In genomic region chr5:77748160-77748559, GRCh38 we compare ENCODE assay signal across 23 cellular contexts. TPM values are rescaled to one million over a fixed set of nuclear protein-coding genes. Genes with fewer than 3 reads are reported as not detected.
DNase-seq lines count a peak whose midpoint lies in the region; ATAC-seq and TF ChIP-seq lines count a peak whose summit lies in the region.
"Had no signal": no experiment of that assay in that cellular context is flagged by ENCODE, and none has a peak within 500 bp of the region (broad histone marks: within the 10 kb centered on the region; RNA-seq: fewer than 3 reads in every experiment).

No MANE protein-coding gene starts in this region.

- no peak for TF ChIP-seq POLR2A in erythroblast (IDR thresholded peaks at IDR 0.05; ENCODE audit: low read length)

- ATAC-seq in natural killer cell, result no peak
- no peak for ATAC-seq in natural killer cell treated with Interleukin-12 subunit alpha and Interleukin-12 subunit beta and Interleukin-15 and Interleukin-18, amount 100 ng/mL, for 72 hours
- no peak for ATAC-seq in stimulated activated effector memory CD8-positive, alpha-beta T cell treated with anti-CD3 and anti-CD28 coated beads, Interleukin-12 subunit alpha, Interleukin-12 subunit beta, amount 100 ng/mL, for 72 hours
- ATAC-seq: CD8-positive, alpha-beta T cell; HepG2; Right ventricle myocardium inferior had no signal

- no peak overlapping the region for H3K4me3 Mint-ChIP-seq in natural killer cell
- no peak overlapping the region for H3K4me3 Mint-ChIP-seq in natural killer cell treated with Interleukin-12 subunit alpha and Interleukin-12 subunit beta and Interleukin-15 and Interleukin-18, amount 100 ng/mL, for 72 hours
- no peak overlapping the region for H3K4me3 Mint-ChIP-seq in stimulated activated effector memory CD8-positive, alpha-beta T cell treated with anti-CD3 and anti-CD28 coated beads, Interleukin-12 subunit alpha, Interleukin-12 subunit beta, amount 100 ng/mL, for 72 hours
- H3K4me3 Mint-ChIP-seq: CD8-positive, alpha-beta T cell; HFFc6 had no signal

- intact Hi-C loops in natural killer cell (cut with micrococcal nuclease), result no loop called here

- peaks cover 37% of the 10 kb centered on the region in 2 donors for H3K4me1 Mint-ChIP-seq in natural killer cell
- H3K4me1 Mint-ChIP-seq in natural killer cell treated with Interleukin-12 subunit alpha and Interleukin-12 subunit beta and Interleukin-15 and Interleukin-18, amount 100 ng/mL, for 72 hours (ENCODE audit: low read depth in 2 of 2), result peaks cover 21 to 27% of the 10 kb centered on the region in 2 donors
- peaks cover 51% of the 10 kb centered on the region for H3K4me1 Mint-ChIP-seq in stimulated activated effector memory CD8-positive, alpha-beta T cell treated with anti-CD3 and anti-CD28 coated beads, Interleukin-12 subunit alpha, Interleukin-12 subunit beta, amount 100 ng/mL, for 72 hours

- TF ChIP-seq CTCF in natural killer cell (IDR thresholded peaks at IDR 0.05), result no peak
- TF ChIP-seq CTCF in HEK293 (tag by site-specific recombination; IDR thresholded peaks at IDR 0.05), result no peak

- no peaks in the 10 kb centered on the region for H3K36me3 Mint-ChIP-seq in natural killer cell
- H3K36me3 Mint-ChIP-seq in natural killer cell treated with Interleukin-12 subunit alpha and Interleukin-12 subunit beta and Interleukin-15 and Interleukin-18, amount 100 ng/mL, for 72 hours, result no peaks in the 10 kb centered on the region
- H3K36me3 Mint-ChIP-seq in stimulated activated effector memory CD8-positive, alpha-beta T cell treated with anti-CD3 and anti-CD28 coated beads, Interleukin-12 subunit alpha, Interleukin-12 subunit beta, amount 100 ng/mL, for 72 hours, result peaks cover 6% of the 10 kb centered on the region

- CTCF ChIA-PET in HEK293 (lab: Yijun Ruan, JAX), result interaction anchor here (0.6 kb wide), 1 partner anchor 11 kb away, joined by 3 read pairs; no protein-coding TSS in a partner anchor

- no peaks in the 10 kb centered on the region for H3K9me3 ChIP-seq in HEK293 (ENCODE audit: control insufficient read depth, insufficient read depth, low read depth, low read length)
- H3K9me3 ChIP-seq: SJSA1 had no signal

- H3K36me3 ChIP-seq in HEK293 (ENCODE audit: control insufficient read depth in 2 of 2, insufficient read depth in 1 of 2, low read length in 2 of 2), result no peaks in the 10 kb centered on the region

- H3K9me3 Mint-ChIP-seq in natural killer cell, result no peaks in the 10 kb centered on the region
- no peaks in the 10 kb centered on the region for H3K9me3 Mint-ChIP-seq in natural killer cell treated with Interleukin-12 subunit alpha and Interleukin-12 subunit beta and Interleukin-15 and Interleukin-18, amount 100 ng/mL, for 72 hours
- H3K9me3 Mint-ChIP-seq in stimulated activated effector memory CD8-positive, alpha-beta T cell treated with anti-CD3 and anti-CD28 coated beads, Interleukin-12 subunit alpha, Interleukin-12 subunit beta, amount 100 ng/mL, for 72 hours, result no peaks in the 10 kb centered on the region
- H3K9me3 Mint-ChIP-seq: CD8-positive, alpha-beta T cell; HFFc6 had no signal

- DNase-seq in natural killer cell, result no peak
- no peak for DNase-seq in natural killer cell treated with Interleukin-12 subunit alpha and Interleukin-12 subunit beta and Interleukin-15 and Interleukin-18, amount 100 ng/mL, for 72 hours (ENCODE audit: low spot score)
- peak; percentile 18 to 51 for DNase-seq in erythroblast (lab: John Stamatoyannopoulos, UW)
- no peak for DNase-seq in iPS-NIHi7 (ENCODE audit: extremely low spot score)
- no peak for DNase-seq in stimulated activated effector memory CD8-positive, alpha-beta T cell treated with anti-CD3 and anti-CD28 coated beads, Interleukin-12 subunit alpha, Interleukin-12 subunit beta, amount 100 ng/mL, for 72 hours (ENCODE audit: low spot score in 2 of 2)
- no peak for DNase-seq in hippocampal formation (lab: John Stamatoyannopoulos, UW)
- DNase-seq: C1 segment of cervical spinal cord; CD8-positive, alpha-beta T cell; DMS79 treated with DMSO at 0.1 percent for 48 hours; H7; HFFc6; Kasumi-1; NCI-H1092 treated with DMSO at 0.1 percent for 48 hours; NCI-H1694; NCI-H2081; NCI-H2227 treated with DMSO at 0.1 percent for 48 hours; NCI-H526 treated with DMSO at 0.1 percent for 48 hours; NK-92 treated with Interleukin-12 subunit alpha and Interleukin-12 subunit beta, amount 100 ng/mL, for 24 hours; PC-9 had no signal

- POLR2A ChIA-PET in HEK293 (lab: Yijun Ruan, JAX), result interaction anchor here (0.6 kb wide), 1 partner anchor 26 kb away, joined by 3 read pairs; no protein-coding TSS in a partner anchor

- peak overlapping the region; percentile 43 to 53 for H3K27ac Mint-ChIP-seq in natural killer cell
- no peak overlapping the region for H3K27ac Mint-ChIP-seq in natural killer cell treated with Interleukin-12 subunit alpha and Interleukin-12 subunit beta and Interleukin-15 and Interleukin-18, amount 100 ng/mL, for 72 hours
- no peak overlapping the region for H3K27ac Mint-ChIP-seq in stimulated activated effector memory CD8-positive, alpha-beta T cell treated with anti-CD3 and anti-CD28 coated beads, Interleukin-12 subunit alpha, Interleukin-12 subunit beta, amount 100 ng/mL, for 72 hours
- H3K27ac Mint-ChIP-seq: CD8-positive, alpha-beta T cell; HFFc6 had no signal

- H3K4me3 ChIP-seq in HEK293 (ENCODE audit: low read depth, low read length), result no peak overlapping the region
- H3K4me3 ChIP-seq: PC-9, SJSA1 had no signal

- H3K27ac ChIP-seq in HEK293 (ENCODE audit: extremely low read depth, low read depth, low read length), result no peak overlapping the region
- H3K27ac ChIP-seq: SJSA1 had no signal

- no peaks in the 10 kb centered on the region for H3K27me3 Mint-ChIP-seq in natural killer cell (ENCODE audit: low read depth in 2 of 2)
- H3K27me3 Mint-ChIP-seq in natural killer cell treated with Interleukin-12 subunit alpha and Interleukin-12 subunit beta and Interleukin-15 and Interleukin-18, amount 100 ng/mL, for 72 hours, result no peaks in the 10 kb centered on the region

- peaks cover 3% of the 10 kb centered on the region; the same call in 1 of the 2 replicates for H3K4me1 ChIP-seq in HEK293 (ENCODE audit: control insufficient read depth, insufficient read depth, low read length)
- H3K4me1 ChIP-seq: SJSA1 had no signal

TF ChIP-seq in HEK293, 187 proteins besides CTCF, POLR2A, EP300 and RAD21 (continues in another document):
- TF ChIP-seq MYNN (tag by site-specific recombination; IDR thresholded peaks at IDR 0.05; ENCODE audit: borderline replicate concordance), result no peak
- no peak for TF ChIP-seq YY1 (tag by site-specific recombination; IDR thresholded peaks at IDR 0.05)
- no peak for TF ChIP-seq ZNF280D (tag by site-specific recombination; IDR thresholded peaks at IDR 0.05)
- TF ChIP-seq ZFP37 (tag by site-specific recombination; IDR thresholded peaks at IDR 0.05), result no peak
- TF ChIP-seq ZNF600 (tag by site-specific recombination; IDR thresholded peaks at IDR 0.05), result peak; percentile 40; the same call in 1 of the 2 replicates
- no peak for TF ChIP-seq KLF7 (tag by site-specific recombination; IDR thresholded peaks at IDR 0.05; ENCODE audit: borderline replicate concordance)
- no peak for TF ChIP-seq ZNF2 (tag by site-specific recombination; IDR thresholded peaks at IDR 0.05)
- no peak for TF ChIP-seq HOXC10 (CRISPR knock-in tag; IDR thresholded peaks at IDR 0.05)
- no peak for TF ChIP-seq ZNF768 (tag by site-specific recombination; IDR thresholded peaks at IDR 0.05)
- no peak for TF ChIP-seq KLF16 (tag by site-specific recombination; IDR thresholded peaks at IDR 0.05)
- TF ChIP-seq, protein P1, sequence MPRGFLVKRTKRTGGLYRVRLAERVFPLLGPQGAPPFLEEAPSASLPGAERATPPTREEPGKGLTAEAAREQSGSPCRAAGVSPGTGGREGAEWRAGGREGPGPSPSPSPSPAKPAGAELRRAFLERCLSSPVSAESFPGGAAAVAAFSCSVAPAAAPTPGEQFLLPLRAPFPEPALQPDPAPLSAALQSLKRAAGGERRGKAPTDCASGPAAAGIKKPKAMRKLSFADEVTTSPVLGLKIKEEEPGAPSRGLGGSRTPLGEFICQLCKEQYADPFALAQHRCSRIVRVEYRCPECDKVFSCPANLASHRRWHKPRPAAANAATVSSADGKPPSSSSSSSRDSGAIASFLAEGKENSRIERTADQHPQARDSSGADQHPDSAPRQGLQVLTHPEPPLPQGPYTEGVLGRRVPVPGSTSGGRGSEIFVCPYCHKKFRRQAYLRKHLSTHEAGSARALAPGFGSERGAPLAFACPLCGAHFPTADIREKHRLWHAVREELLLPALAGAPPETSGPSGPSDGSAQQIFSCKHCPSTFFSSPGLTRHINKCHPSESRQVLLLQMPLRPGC (tag by site-specific recombination; IDR thresholded peaks at IDR 0.05), result no peak
- TF ChIP-seq GFI1B (tag by site-specific recombination; IDR thresholded peaks at IDR 0.05), result no peak
- TF ChIP-seq ZFHX2 (tag by site-specific recombination; conservative IDR thresholded peaks at IDR 0.05), result peak; percentile 67
- peak; percentile 37; the same call in 1 of the 2 replicates for TF ChIP-seq EGR2 (tag by site-specific recombination; IDR thresholded peaks at IDR 0.05; ENCODE audit: low read depth)
- no peak for TF ChIP-seq ZNF394 (tag by site-specific recombination; IDR thresholded peaks at IDR 0.05; ENCODE audit: borderline replicate concordance)

RNA-seq across cellular contexts. Expression of gene TBCA, which starts 28.0 kb away (rescaled TPM):
- 10 to 100 TPM; 65.0 to 72.3 (median 70.7) TPM for total RNA-seq in natural killer cell
- 100 to 1,000 TPM in 1 of 2 donors, 10 to 100 TPM in 1; 90.3 to 113 TPM for total RNA-seq in natural killer cell treated with Interleukin-12 subunit alpha and Interleukin-12 subunit beta and Interleukin-15 and Interleukin-18, amount 100 ng/mL, for 72 hours

Comparison
In these comparisons a context has a peak if more than half of its experiments do, and no peak if none do; other contexts are left out.
1. H3K27ac Mint-ChIP-seq: peak in natural killer cell (2 of 2); none in natural killer cell treated with Interleukin-12 subunit alpha and Interleukin-12 subunit beta and Interleukin-15 and Interleukin-18, amount 100 ng/mL, for 72 hours (0 of 2) and stimulated activated effector memory CD8-positive, alpha-beta T cell treated with anti-CD3 and anti-CD28 coated beads, Interleukin-12 subunit alpha, Interleukin-12 subunit beta, amount 100 ng/mL, for 72 hours (single experiment).
2. DNase-seq: peak in erythroblast (2 of 2); none in natural killer cell (single experiment), natural killer cell treated with Interleukin-12 subunit alpha and Interleukin-12 subunit beta and Interleukin-15 and Interleukin-18, amount 100 ng/mL, for 72 hours (single experiment), iPS-NIHi7 (single experiment), stimulated activated effector memory CD8-positive, alpha-beta T cell treated with anti-CD3 and anti-CD28 coated beads, Interleukin-12 subunit alpha, Interleukin-12 subunit beta, amount 100 ng/mL, for 72 hours (0 of 2) and hippocampal formation (0 of 2).